23 cellular contexts compared by ENCODE assay signal in genomic region chr11:35248558-35249323, GRCh38.
A peak's percentile ranks its signal among the peaks of the same experiment; 100 is the strongest.
DNase-seq lines count a peak whose midpoint lies in the region; ATAC-seq, FAIRE-seq and TF ChIP-seq lines count a peak whose summit lies in the region.
"Had no signal": no experiment of that assay in that cellular context is flagged by ENCODE, and none has a peak within 500 bp of the region (broad histone marks: within the 10 kb centered on the region; RNA-seq: fewer than 3 reads in every experiment).

No MANE protein-coding gene starts in this region.

- no peaks in the 10 kb centered on the region for H3K36me3 ChIP-seq in CD8-positive, alpha-beta T cell (ENCODE audit: insufficient read depth, low read length)
- H3K36me3 ChIP-seq in bronchial epithelial cell (ENCODE audit: control insufficient read depth, insufficient read depth, low read length) (no peaks in the 10 kb centered on the region), neuronal stem cell (replicated peaks in 1 of 2; ENCODE audit: control insufficient read depth in 2 of 2, insufficient read depth in 2 of 2, low read length in 2 of 2) (no peaks in the 10 kb centered on the region)
- H3K36me3 ChIP-seq: ascending aorta, heart left ventricle had no signal

- H2BK12ac ChIP-seq in neuronal stem cell (ENCODE audit: low read length), result no peak overlapping the region

- H3K4ac ChIP-seq in neuronal stem cell (ENCODE audit: low read length), result no peak overlapping the region

- peaks cover 5% of the 10 kb centered on the region for H3K9me3 ChIP-seq in CD8-positive, alpha-beta T cell (ENCODE audit: low read length)
- H3K9me3 ChIP-seq in neuronal stem cell (replicated peaks in 1 of 2; ENCODE audit: control insufficient read depth in 2 of 2, insufficient read depth in 1 of 2, low read depth in 1 of 2, low read length in 2 of 2), result peaks cover 0 to 5% of the 10 kb centered on the region in 2 donors
- H3K9me3 ChIP-seq: ascending aorta, heart left ventricle had no signal

- H3K4me1 ChIP-seq in CD8-positive, alpha-beta T cell (ENCODE audit: insufficient read depth, low read length), result peaks cover 43% of the 10 kb centered on the region
- no peaks in the 10 kb centered on the region for H3K4me1 ChIP-seq in neuronal stem cell (ENCODE audit: control insufficient read depth in 2 of 2, insufficient read depth in 1 of 2, low read depth in 1 of 2, low read length in 2 of 2)

- FAIRE-seq in GM18507 (lab: Jason Lieb, UNC) (peak; percentile 65), bronchial epithelial cell (lab: Jason Lieb, UNC) (peak; percentile 99)
- FAIRE-seq: G401.6 had no signal

- peaks cover 14% of the 10 kb centered on the region for H3K9me3 Mint-ChIP-seq in CD8-positive, alpha-beta T cell
- H3K9me3 Mint-ChIP-seq in HFFc6, result peaks cover 11% of the 10 kb centered on the region; the same call in 1 of the 2 replicates
- H3K9me3 Mint-ChIP-seq: memory B cell; stimulated activated naive B cell treated with anti-CD40 and anti-IgM and Interleukin-4, amounts not matched to agents 10 μg/mL and 1 μg/mL and 100 μg/mL, for 72 hours had no signal

- no peak overlapping the region for H2AFZ ChIP-seq in neuronal stem cell (ENCODE audit: low read length)

- CTCF ChIA-PET in CD8-positive, alpha-beta T cell (lab: Charles Lee), result interaction anchor here (0.8 kb wide), 1 partner anchor 10 kb away, joined by 3 read pairs; no protein-coding TSS in a partner anchor

- no peak overlapping the region for H3K9ac ChIP-seq in neuronal stem cell (ENCODE audit: low read depth, low read length, poor library complexity)

- H3K27me3 ChIP-seq in CD8-positive, alpha-beta T cell (ENCODE audit: insufficient read depth, low read length), result no peaks in the 10 kb centered on the region
- no peaks in the 10 kb centered on the region for H3K27me3 ChIP-seq in bronchial epithelial cell (ENCODE audit: control insufficient read depth, insufficient read depth, low read length)
- no peaks in the 10 kb centered on the region for H3K27me3 ChIP-seq in neuronal stem cell (ENCODE audit: control insufficient read depth in 3 of 3, insufficient read depth in 3 of 3, low read depth in 1 of 3, low read length in 3 of 3)
- H3K27me3 ChIP-seq: ascending aorta, dorsolateral prefrontal cortex, heart left ventricle had no signal

- H3K27ac ChIP-seq in CD8-positive, alpha-beta T cell (ENCODE audit: low read depth, low read length), result peak overlapping the region; percentile 79
- H3K27ac ChIP-seq in neuronal stem cell (replicated peaks; ENCODE audit: low read length), result no peak overlapping the region

- H4K8ac ChIP-seq in neuronal stem cell (ENCODE audit: low read depth, low read length), result no peak overlapping the region

- DNase-seq in CD8-positive, alpha-beta T cell, result no peak
- DNase-seq in GM18507 (ENCODE audit: extremely low spot score, insufficient read length, low read depth) (no peak), bronchial epithelial cell (ENCODE audit: low read depth) (no peak), neuronal stem cell (ENCODE audit: low spot score) (peak; percentile 5), GM03348 (ENCODE audit: low spot score) (no peak), HFFc6 (no peak), putamen (ENCODE audit: low spot score) (no peak)
- DNase-seq: activated CD4-positive, alpha-beta T cell treated with anti-CD3 and anti-CD28 coated beads for 4 hours; activated naive CD4-positive, alpha-beta T cell treated with anti-CD3 and anti-CD28 coated beads, Interleukin-2, amount 50 U/mL, for 16 hours; DMS53; dorsolateral prefrontal cortex; H7; heart left ventricle; left colon; NCI-H1694; NCI-H2171 treated with DMSO at 0.1 percent for 48 hours; NCI-H524 treated with DMSO at 0.1 percent for 48 hours; stimulated activated CD4-positive, alpha-beta T cell treated with anti-CD3 and anti-CD28 coated beads, Interleukin-4, amount 100 ng/mL, for 1 hour; stimulated activated naive B cell treated with anti-CD40 and anti-IgM and Interleukin-4, amounts not matched to agents 10 μg/mL and 1 μg/mL and 100 μg/mL, for 72 hours had no signal

- peak overlapping the region; percentile 84 for H3K27ac Mint-ChIP-seq in CD8-positive, alpha-beta T cell
- H3K27ac Mint-ChIP-seq in HFFc6, result no peak overlapping the region
- H3K27ac Mint-ChIP-seq: memory B cell; stimulated activated naive B cell treated with anti-CD40 and anti-IgM and Interleukin-4, amounts not matched to agents 10 μg/mL and 1 μg/mL and 100 μg/mL, for 72 hours had no signal

- no peaks in the 10 kb centered on the region for H3K27me3 Mint-ChIP-seq in CD8-positive, alpha-beta T cell (ENCODE audit: low read depth)
- H3K27me3 Mint-ChIP-seq in HFFc6 (ENCODE audit: insufficient read depth), result no peaks in the 10 kb centered on the region; the same call in 1 of the 2 replicates
- H3K27me3 Mint-ChIP-seq: memory B cell; stimulated activated naive B cell treated with anti-CD40 and anti-IgM and Interleukin-4, amounts not matched to agents 10 μg/mL and 1 μg/mL and 100 μg/mL, for 72 hours had no signal

- no peak overlapping the region for H3K4me3 Mint-ChIP-seq in CD8-positive, alpha-beta T cell
- H3K4me3 Mint-ChIP-seq in HFFc6, result no peak overlapping the region
- H3K4me3 Mint-ChIP-seq: memory B cell; stimulated activated naive B cell treated with anti-CD40 and anti-IgM and Interleukin-4, amounts not matched to agents 10 μg/mL and 1 μg/mL and 100 μg/mL, for 72 hours; T-helper 1 cell treated with Interleukin-12 subunit alpha and Interleukin-12 subunit beta and Interleukin-4 antibody, amounts not matched to agents 30 μg/mL and 1 μg/mL, for 36 hours had no signal

- H2BK120ac ChIP-seq in neuronal stem cell (ENCODE audit: low read depth, low read length), result no peak overlapping the region

- no peak for ATAC-seq in CD8-positive, alpha-beta T cell
- ATAC-seq: heart left ventricle; left colon; stimulated activated naive B cell treated with anti-CD40 and anti-IgM and Interleukin-4, amounts not matched to agents 10 μg/mL and 1 μg/mL and 100 μg/mL, for 72 hours had no signal

- no peak overlapping the region for H3K4me3 ChIP-seq in CD8-positive, alpha-beta T cell (ENCODE audit: low read depth, low read length)
- no peak overlapping the region for H3K4me3 ChIP-seq in bronchial epithelial cell (ENCODE audit: low read depth, low read length)
- no peak overlapping the region for H3K4me3 ChIP-seq in neuronal stem cell (ENCODE audit: low read length in 2 of 2)
- H3K4me3 ChIP-seq: ascending aorta, dorsolateral prefrontal cortex, heart left ventricle had no signal

- H3K36me3 Mint-ChIP-seq in CD8-positive, alpha-beta T cell, result peaks cover 6% of the 10 kb centered on the region
- peaks cover 12% of the 10 kb centered on the region; the same call in 1 of the 2 replicates for H3K36me3 Mint-ChIP-seq in HFFc6 (ENCODE audit: low read depth)
- H3K36me3 Mint-ChIP-seq: memory B cell; stimulated activated naive B cell treated with anti-CD40 and anti-IgM and Interleukin-4, amounts not matched to agents 10 μg/mL and 1 μg/mL and 100 μg/mL, for 72 hours had no signal

- H3K4me1 Mint-ChIP-seq in CD8-positive, alpha-beta T cell (ENCODE audit: low read depth), result peaks cover 62% of the 10 kb centered on the region
- H3K4me1 Mint-ChIP-seq in HFFc6 (ENCODE audit: low read depth), result peaks cover 55% of the 10 kb centered on the region
- H3K4me1 Mint-ChIP-seq: memory B cell; stimulated activated naive B cell treated with anti-CD40 and anti-IgM and Interleukin-4, amounts not matched to agents 10 μg/mL and 1 μg/mL and 100 μg/mL, for 72 hours had no signal

- no peak overlapping the region for H3K14ac ChIP-seq in neuronal stem cell (ENCODE audit: low read length)

- no peak overlapping the region for H2BK15ac ChIP-seq in neuronal stem cell (ENCODE audit: low read length)

- no peaks in the 10 kb centered on the region for H3K79me1 ChIP-seq in neuronal stem cell (ENCODE audit: low read depth, low read length)

- POLR2A ChIA-PET in CD8-positive, alpha-beta T cell (lab: Charles Lee), result no interaction called here

- no CpG with 5 or more reads among the region's 4 CpGs for WGBS in neuronal stem cell (ENCODE audit: extremely low coverage in 2 of 2, insufficient read length in 2 of 2, insufficient replicate concordance in 1 of 2), 2 donors

- H3K18ac ChIP-seq in neuronal stem cell (ENCODE audit: low read length), result no peak overlapping the region

- no peak overlapping the region for H2AK5ac ChIP-seq in neuronal stem cell (ENCODE audit: low read depth, low read length)

- TF ChIP-seq CTCF in CD8-positive, alpha-beta T cell (IDR thresholded peaks at IDR 0.05), result no peak
- TF ChIP-seq CTCF in bronchial epithelial cell (IDR thresholded peaks at IDR 0.05; ENCODE audit: insufficient read depth, low read length, severe bottlenecking) (no peak), HFFc6 (IDR thresholded peaks at IDR 0.05) (no peak)

- no peak overlapping the region for H4K91ac ChIP-seq in neuronal stem cell (ENCODE audit: low read depth, low read length, poor library complexity)

- H2BK5ac ChIP-seq in neuronal stem cell (ENCODE audit: low read length), result no peak overlapping the region

- intact Hi-C loops in CD8-positive, alpha-beta T cell (cut with DNase I, micrococcal nuclease), result no loop called here

- no peak overlapping the region for H3K23ac ChIP-seq in neuronal stem cell (ENCODE audit: low read depth, low read length, poor library complexity)

- no peak overlapping the region for H3K4me2 ChIP-seq in neuronal stem cell (ENCODE audit: insufficient read depth, low read length, poor library complexity, severe bottlenecking)
